Comparison of ENCODE assay signal across 15 cellular contexts in genomic region chr7:137579913-137580640, GRCh38.
A peak's percentile ranks its signal among the peaks of the same experiment; 100 is the strongest.
DNase-seq lines count a peak whose midpoint lies in the region; ATAC-seq, FAIRE-seq and TF ChIP-seq lines count a peak whose summit lies in the region.
"Had no signal": no experiment of that assay in that cellular context is flagged by ENCODE, and none has a peak within 500 bp of the region (broad histone marks: within the 10 kb centered on the region; RNA-seq: fewer than 3 reads in every experiment).

No MANE protein-coding gene starts in this region.

- CTCF ChIA-PET in MCF 10A (lab: Yijun Ruan, JAX) = interaction anchor here (1.1 to 3.5 kb wide), 2 partner anchors 12 to 46 kb away, joined by 3 to 25 read pairs; no protein-coding TSS in a partner anchor

- H3K27me3 Mint-ChIP-seq in MCF 10A (ENCODE audit: insufficient read depth, unreplicated experiment) (no peaks in the 10 kb centered on the region), astrocyte (ENCODE audit: low read depth, unreplicated experiment) (no peaks in the 10 kb centered on the region), H9 (ENCODE audit: low read depth) (no peaks in the 10 kb centered on the region)

- no peak overlapping the region for H3K23ac ChIP-seq in H9 (ENCODE audit: insufficient read length, low read depth, low read length)

- no peak overlapping the region for H3K56ac ChIP-seq in H9 (ENCODE audit: insufficient read length, low read depth, low read length)

- H3K36me3 ChIP-seq in breast epithelium (no peaks in the 10 kb centered on the region), astrocyte (ENCODE audit: insufficient read depth, low read length) (peaks cover 4% of the 10 kb centered on the region), tibial artery (no peaks in the 10 kb centered on the region)

- H2BK20ac ChIP-seq in H9 (ENCODE audit: low read depth, low read length, poor library complexity, severe bottlenecking) = no peak overlapping the region

- BruUV-seq in MCF 10A (replicated peaks; lab: Mats Ljungman, UMichigan) = no TSS peak

- no peaks in the 10 kb centered on the region for H3K79me2 ChIP-seq in astrocyte (ENCODE audit: insufficient read depth, low read length)
- H3K79me2 ChIP-seq in H9 (ENCODE audit: insufficient read depth, low read length) = no peaks in the 10 kb centered on the region

- no peak overlapping the region for H3K14ac ChIP-seq in H9 (ENCODE audit: insufficient read depth, low read length)

- H4K5ac ChIP-seq in H9 (ENCODE audit: insufficient read length, low read depth, low read length) = no peak overlapping the region

- ATAC-seq in HG02759 (IDR thresholded peaks at IDR 0.05; ENCODE audit: unreplicated experiment) = no peak
- ATAC-seq: naive thymus-derived CD4-positive, alpha-beta T cell had no signal

- H2BK120ac ChIP-seq in H9 (ENCODE audit: low read depth, low read length, poor library complexity, severe bottlenecking) = no peak overlapping the region

- no peak overlapping the region for H4K8ac ChIP-seq in H9 (replicated peaks; ENCODE audit: insufficient read length, low read depth, low read length)

- H3K4me2 ChIP-seq in astrocyte (ENCODE audit: low read length) (peak overlapping the region; percentile 37), H9 (ENCODE audit: insufficient read depth, insufficient read length, low read length) (no peak overlapping the region)

- no peak overlapping the region for H2AFZ ChIP-seq in astrocyte (ENCODE audit: low read depth, low read length)
- H2AFZ ChIP-seq in H9 (ENCODE audit: low read length) = no peak overlapping the region

- H4K91ac ChIP-seq in H9 (ENCODE audit: insufficient read length, low read depth, low read length) = no peak overlapping the region

- no peak overlapping the region for H3K18ac ChIP-seq in H9 (ENCODE audit: insufficient read length, low read depth, low read length)

- FAIRE-seq in astrocyte (lab: Jason Lieb, UNC) = peak; percentile 88
- FAIRE-seq: G401.6 had no signal

- H3K23me2 ChIP-seq in H9 (ENCODE audit: insufficient read length, low read depth, low read length, poor library complexity, severe bottlenecking) = no peaks in the 10 kb centered on the region

- no peak overlapping the region for H3K4ac ChIP-seq in H9 (ENCODE audit: low read depth, low read length)

- H3K9me3 Mint-ChIP-seq in MCF 10A (ENCODE audit: unreplicated experiment) = no peaks in the 10 kb centered on the region
- peaks cover 5% of the 10 kb centered on the region for H3K9me3 Mint-ChIP-seq in astrocyte (ENCODE audit: unreplicated experiment)
- H3K9me3 Mint-ChIP-seq in H9 = no peaks in the 10 kb centered on the region

- TF ChIP-seq POLR2A in breast epithelium (IDR thresholded peaks at IDR 0.05) = no peak

- H3K9ac ChIP-seq in astrocyte (ENCODE audit: low read length) (peak overlapping the region; percentile 63), H9 (ENCODE audit: extremely low read depth, insufficient read length, low read length) (no peak overlapping the region)

- H3K4me1 Mint-ChIP-seq in MCF 10A (ENCODE audit: insufficient read depth, unreplicated experiment) (peaks cover 7% of the 10 kb centered on the region), astrocyte (ENCODE audit: low read depth, unreplicated experiment) (peaks cover 51% of the 10 kb centered on the region), H9 (peaks cover 6 to 11% of the 10 kb centered on the region in 2 experiments)
- H3K4me1 Mint-ChIP-seq: naive thymus-derived CD4-positive, alpha-beta T cell had no signal

- POLR2A ChIA-PET in MCF 10A (lab: Yijun Ruan, JAX) = no interaction called here

- H3K27me3 ChIP-seq in breast epithelium = no peaks in the 10 kb centered on the region
- H3K27me3 ChIP-seq in astrocyte (ENCODE audit: insufficient read depth, low read length) = no peaks in the 10 kb centered on the region
- no peaks in the 10 kb centered on the region for H3K27me3 ChIP-seq in tibial artery
- H3K27me3 ChIP-seq in H9 (ENCODE audit: insufficient read depth, low read length) = no peaks in the 10 kb centered on the region

- no peak for TF ChIP-seq CTCF in MCF 10A (IDR thresholded peaks at IDR 0.05; ENCODE audit: unreplicated experiment)
- TF ChIP-seq CTCF in breast epithelium (IDR thresholded peaks at IDR 0.05) = no peak
- no peak for TF ChIP-seq CTCF in astrocyte (IDR thresholded peaks at IDR 0.05; ENCODE audit: insufficient read depth, low read depth, low read length)
- TF ChIP-seq CTCF in tibial artery (IDR thresholded peaks at IDR 0.05) = no peak
- TF ChIP-seq CTCF in H9 (conservative IDR thresholded peaks at IDR 0.05) = no peak

- H2BK12ac ChIP-seq in H9 (ENCODE audit: insufficient read length, low read depth, low read length) = no peak overlapping the region

- no peak overlapping the region for H3T11ph ChIP-seq in H9 (ENCODE audit: low read length)

- H3K9me3 ChIP-seq in breast epithelium = no peaks in the 10 kb centered on the region
- H3K9me3 ChIP-seq in astrocyte (ENCODE audit: insufficient read depth, low read depth, low read length) = no peaks in the 10 kb centered on the region
- no peaks in the 10 kb centered on the region for H3K9me3 ChIP-seq in tibial artery
- H3K9me3 ChIP-seq in H9 (ENCODE audit: control insufficient read depth, low read depth, low read length) = no peaks in the 10 kb centered on the region

- intact Hi-C loops in MCF 10A (cut with micrococcal nuclease) (no loop called here), breast epithelium (cut with DNase I; ENCODE audit: low total_unique reads) (no loop called here), tibial artery (cut with DNase I; ENCODE audit: low total_unique reads) (no loop called here)

- H2AK5ac ChIP-seq in H9 (ENCODE audit: insufficient read length, low read length) = no peak overlapping the region

- H3K4me1 ChIP-seq in breast epithelium (no peaks in the 10 kb centered on the region), astrocyte (ENCODE audit: insufficient read depth, low read length) (peaks cover 13% of the 10 kb centered on the region), tibial artery (peaks cover 0 to 12% (median 0%) of the 10 kb centered on the region in 4 donors), H9 (ENCODE audit: insufficient read depth, low read length) (peaks cover 4% of the 10 kb centered on the region; the same call in 1 of the 2 replicates)

- H3K27ac ChIP-seq in breast epithelium = peak overlapping the region in 1 of 2 donors; percentile 11
- H3K27ac ChIP-seq in astrocyte (ENCODE audit: low read depth, low read length) = peak overlapping the region; percentile 92
- H3K27ac ChIP-seq in tibial artery = no peak overlapping the region
- H3K27ac ChIP-seq in H9 (ENCODE audit: insufficient read length, low read depth, low read length) = no peak overlapping the region
- H3K27ac ChIP-seq: 22Rv1 had no signal

- H3K27ac Mint-ChIP-seq in MCF 10A (ENCODE audit: low read depth, unreplicated experiment) (no peak overlapping the region), astrocyte (ENCODE audit: unreplicated experiment) (peak overlapping the region; percentile 98), H9 (no peak overlapping the region)
- H3K27ac Mint-ChIP-seq: naive thymus-derived CD4-positive, alpha-beta T cell had no signal

- H4K20me1 ChIP-seq in astrocyte (ENCODE audit: insufficient read depth, low read length) (no peaks in the 10 kb centered on the region), H9 (ENCODE audit: control insufficient read depth, insufficient read depth, insufficient read length) (no peaks in the 10 kb centered on the region)

- no peak overlapping the region for H2BK5ac ChIP-seq in H9 (ENCODE audit: insufficient read length, low read length)

- H3K4me3 ChIP-seq in breast epithelium = no peak overlapping the region
- H3K4me3 ChIP-seq in astrocyte (ENCODE audit: insufficient read depth, low read depth, low read length) = no peak overlapping the region
- H3K4me3 ChIP-seq in tibial artery = no peak overlapping the region

- DNase-seq in MCF 10A (ENCODE audit: unreplicated experiment) (peak; percentile 39), breast epithelium (ENCODE audit: low spot score in 2 of 2) (no peak), astrocyte (ENCODE audit: low read depth) (peak; percentile 93), glomerular endothelial cell (ENCODE audit: extremely low read depth, low read depth, low spot score) (peak; percentile 93), SKM-1 (lab: John Stamatoyannopoulos, UW; ENCODE audit: unreplicated experiment) (no peak), tibial artery (no peak), H9 (no peak)
- DNase-seq: activated CD4-positive, alpha-beta T cell treated with anti-CD3 and anti-CD28 coated beads, Interleukin-2, amount 50 U/mL, for 48 hours; naive thymus-derived CD4-positive, alpha-beta T cell; NCI-H1105; NCI-H774; T-helper 1 cell had no signal

- H2BK15ac ChIP-seq in H9 (ENCODE audit: low read depth, low read length) = no peak overlapping the region

- no peaks in the 10 kb centered on the region for H3K36me3 Mint-ChIP-seq in MCF 10A (ENCODE audit: insufficient read depth, unreplicated experiment)
- no peaks in the 10 kb centered on the region for H3K36me3 Mint-ChIP-seq in astrocyte (ENCODE audit: low read depth, unreplicated experiment)
- no peaks in the 10 kb centered on the region for H3K36me3 Mint-ChIP-seq in H9 (ENCODE audit: insufficient read depth in 1 of 3, low read depth in 3 of 3)
- H3K36me3 Mint-ChIP-seq: naive thymus-derived CD4-positive, alpha-beta T cell had no signal

- H3K79me1 ChIP-seq in H9 (ENCODE audit: insufficient read depth, low read depth, low read length, poor library complexity, severe bottlenecking) = no peaks in the 10 kb centered on the region

- no peak overlapping the region for H3K4me3 Mint-ChIP-seq in MCF 10A (ENCODE audit: unreplicated experiment)
- H3K4me3 Mint-ChIP-seq in astrocyte (ENCODE audit: unreplicated experiment) = no peak overlapping the region
- no peak overlapping the region for H3K4me3 Mint-ChIP-seq in H9
- H3K4me3 Mint-ChIP-seq: naive thymus-derived CD4-positive, alpha-beta T cell had no signal

- no CpG with 5 or more reads among the region's 2 CpGs for WGBS in H9 (ENCODE audit: extremely low coverage, insufficient read length, low lambda C conversion rate)

Comparison
In these comparisons a context has a peak if more than half of its experiments do, and no peak if none do; other contexts are left out.
1. DNase-seq: peak in MCF 10A (single experiment), astrocyte (single experiment) and glomerular endothelial cell (single experiment); none in breast epithelium (0 of 2), SKM-1 (single experiment), tibial artery (0 of 2) and H9 (single experiment).